1 cellular context compared by ENCODE assay signal in genomic region chr3:155805802-155806618, GRCh38.
TF ChIP-seq lines count a peak whose summit lies in the region.

Gene C3orf33, minus strand, starts transcription at chr3:155806278. Its CDS starts 26 bp downstream, at chr3:155806252.

TF ChIP-seq in K562, 482 proteins besides CTCF, POLR2A, EP300 and RAD21 (continued from another document and continues in another):
- TF ChIP-seq THAP12 (CRISPR knock-in tag; IDR thresholded peaks at IDR 0.05) (no peak; the same call in 1 of the 2 replicates), SMARCB1 (IDR thresholded peaks at IDR 0.05; ENCODE audit: insufficient read length, low read depth) (no peak), ZNF436 (CRISPR knock-in tag; IDR thresholded peaks at IDR 0.05) (no peak), KAT8 (IDR thresholded peaks at IDR 0.05; ENCODE audit: low read depth) (no peak), TEAD2 (tag; IDR thresholded peaks at IDR 0.05) (no peak), ATF7 (IDR thresholded peaks at IDR 0.05) (peak; percentile 53), ZNF551 (CRISPR knock-in tag; IDR thresholded peaks at IDR 0.05) (no peak), E2F8 (IDR thresholded peaks at IDR 0.05; ENCODE audit: low read depth, partially characterized antibody) (peak; percentile 2), ZNF224 (CRISPR knock-in tag; IDR thresholded peaks at IDR 0.05) (no peak), TARDBP (IDR thresholded peaks at IDR 0.05) (peak; percentile 87), TBL1XR1 (IDR thresholded peaks at IDR 0.05; ENCODE audit: low read length in 2 of 2) (0 out of 4 replicates have a peak, but pooled peaks of 1 of the 2 experiments have one; percentile 32), ZNF175 (CRISPR knock-in tag; IDR thresholded peaks at IDR 0.05; ENCODE audit: low read depth) (no peak; the same call in 1 of the 2 replicates), U2AF1 (optimal IDR thresholded peaks at IDR 0.05; ENCODE audit: low read depth, low read length) (peak; percentile 83), POLR2H (tag; IDR thresholded peaks at IDR 0.05; ENCODE audit: low read depth) (0 out of 2 replicates have a peak, but pooled peaks have one; percentile 13), FOXO4 (CRISPR knock-in tag; IDR thresholded peaks at IDR 0.05) (no peak), ZNF140 (CRISPR knock-in tag; IDR thresholded peaks at IDR 0.05) (no peak), POLR2B (IDR thresholded peaks at IDR 0.05; ENCODE audit: low read depth, partially characterized antibody) (peak; percentile 54), MAFK (IDR thresholded peaks at IDR 0.05; ENCODE audit: low read length) (no peak), ERF (CRISPR knock-in tag; IDR thresholded peaks at IDR 0.05) (no peak), ADNP (tag; IDR thresholded peaks at IDR 0.05) (no peak), FOXJ3 (CRISPR knock-in tag; IDR thresholded peaks at IDR 0.05) (no peak), LARP7 (IDR thresholded peaks at IDR 0.05) (no peak), SMAD4 (CRISPR knock-in tag; conservative IDR thresholded peaks at IDR 0.05) (peak; percentile 87), GTF2B (IDR thresholded peaks at IDR 0.05; ENCODE audit: extremely low read depth, insufficient read length) (no peak), SRF (CRISPR knock-in tag; IDR thresholded peaks at IDR 0.05) (0 out of 4 replicates have a peak, but pooled peaks of 1 of the 2 experiments have one; percentile 27), JUN (IDR thresholded peaks at IDR 0.05; ENCODE audit: borderline replicate concordance, low read depth, low read length) (no peak), JUN (CRISPR knock-in tag; IDR thresholded peaks at IDR 0.05; ENCODE audit: borderline replicate concordance) (no peak), SFPQ (IDR thresholded peaks at IDR 0.05; ENCODE audit: low read depth, low read length) (no peak), ARID3B (CRISPR knock-in tag; IDR thresholded peaks at IDR 0.05; ENCODE audit: borderline replicate concordance) (no peak), ZNF655 (CRISPR knock-in tag; IDR thresholded peaks at IDR 0.05) (no peak), POLR3G (IDR thresholded peaks at IDR 0.05; ENCODE audit: extremely low read depth, insufficient read length, insufficient replicate concordance) (no peak), RFX7 (CRISPR knock-in tag; IDR thresholded peaks at IDR 0.05) (no peak), ZNF347 (CRISPR knock-in tag; IDR thresholded peaks at IDR 0.05; ENCODE audit: low read depth) (no peak), COPS2 (conservative IDR thresholded peaks at IDR 0.05) (no peak), MGA (IDR thresholded peaks at IDR 0.05) (peak; percentile 86), EWSR1 (IDR thresholded peaks at IDR 0.05; ENCODE audit: borderline replicate concordance, low read depth, partially characterized antibody) (no peak)
